Comparison of ENCODE assay signal across 9 cellular contexts in genomic region chr12:56338643-56339422, GRCh38. TPM values are rescaled to one million over a fixed set of nuclear protein-coding genes. Genes with fewer than 3 reads are reported as not detected.
DNase-seq lines count a peak whose midpoint lies in the region; ATAC-seq and TF ChIP-seq lines count a peak whose summit lies in the region.
"Had no signal": no experiment of that assay in that cellular context is flagged by ENCODE, and none has a peak within 500 bp of the region (broad histone marks: within the 10 kb centered on the region; RNA-seq: fewer than 3 reads in every experiment).

TSS of gene IL23A (plus strand) at chr12:56338884. CDS start at chr12:56339045, 161 bp downstream.

- H3K9me3 ChIP-seq in OCI-LY7 (ENCODE audit: low read length) = no peaks in the 10 kb centered on the region
- H3K9me3 ChIP-seq: body of pancreas had no signal

- H3K27ac Mint-ChIP-seq in activated naive CD4-positive, alpha-beta T cell treated with anti-CD3 and anti-CD28 coated beads for 36 hours = peak within 1 kb of the TSS; percentile 99
- peak within 1 kb of the TSS; percentile 97 to 100 (median 98) for H3K27ac Mint-ChIP-seq in naive B cell

- no peaks in the 10 kb centered on the region for H3K9me2 ChIP-seq in OCI-LY7 (ENCODE audit: insufficient read depth, low read length)

- peak within 1 kb of the TSS; percentile 65 for H3K4me3 ChIP-seq in OCI-LY7 (ENCODE audit: low read depth, low read length, poor library complexity, severe bottlenecking)
- H3K4me3 ChIP-seq: body of pancreas had no signal

- peaks cover 52% of the 10 kb centered on the region for H3K4me1 Mint-ChIP-seq in activated naive CD4-positive, alpha-beta T cell treated with anti-CD3 and anti-CD28 coated beads for 36 hours (ENCODE audit: low read depth)
- peaks cover 31 to 52% (median 33%) of the 10 kb centered on the region in 3 donors for H3K4me1 Mint-ChIP-seq in naive B cell

- no peak for TF ChIP-seq CTCF in OCI-LY7 (conservative IDR thresholded peaks at IDR 0.05; ENCODE audit: low read length)

- peaks cover 14% of the 10 kb centered on the region for H3K36me3 Mint-ChIP-seq in activated naive CD4-positive, alpha-beta T cell treated with anti-CD3 and anti-CD28 coated beads for 36 hours (ENCODE audit: low read depth)
- peaks cover 10 to 17% of the 10 kb centered on the region in 2 donors for H3K36me3 Mint-ChIP-seq in naive B cell

- H3K4me1 ChIP-seq in OCI-LY7 (ENCODE audit: insufficient read depth, low read length, poor library complexity, severe bottlenecking) = peaks cover 60% of the 10 kb centered on the region
- H3K4me1 ChIP-seq: body of pancreas had no signal

- H3K27me3 Mint-ChIP-seq in activated naive CD4-positive, alpha-beta T cell treated with anti-CD3 and anti-CD28 coated beads for 36 hours (ENCODE audit: low read depth) = no peaks in the 10 kb centered on the region
- H3K27me3 Mint-ChIP-seq in naive B cell = no peaks in the 10 kb centered on the region

- H2AFZ ChIP-seq in OCI-LY7 (ENCODE audit: low read length) = peak within 1 kb of the TSS; percentile 33; the same call in 1 of the 2 replicates

- POLR2A ChIA-PET in OCI-LY7 (lab: Charles Lee) = interaction anchor here (0.5 to 9.4 kb wide), 22 partner anchors 10 to 133 kb away, joined by 3 to 70 read pairs (median 4); partner anchors contain the start of genes CNPY2, RNF41, SPRYD4 and STAT2

- peak within 1 kb of the TSS; percentile 85 for H3K27ac ChIP-seq in OCI-LY7 (ENCODE audit: low read depth, low read length, poor library complexity, severe bottlenecking)

- peaks cover 10% of the 10 kb centered on the region; the same call in 1 of the 2 replicates for H3K79me2 ChIP-seq in OCI-LY7 (ENCODE audit: insufficient read depth, low read depth, low read length)

- H4K20me1 ChIP-seq in OCI-LY7 (ENCODE audit: insufficient read depth, low read length) = no peaks in the 10 kb centered on the region

- peak; percentile 35 for ATAC-seq in GM21576 (IDR thresholded peaks at IDR 0.05; ENCODE audit: unreplicated experiment)
- peak; percentile 56 to 66 for ATAC-seq in naive B cell (ENCODE audit: low read depth in 2 of 2)
- ATAC-seq: body of pancreas had no signal

- H3K36me3 ChIP-seq in OCI-LY7 (ENCODE audit: insufficient read depth, low read length) = peaks cover 30% of the 10 kb centered on the region

- peak; percentile 80 for DNase-seq in OCI-LY7 (ENCODE audit: low spot score)
- DNase-seq in activated naive CD4-positive, alpha-beta T cell treated with anti-CD3 and anti-CD28 coated beads for 36 hours = peak; percentile 97
- peak; percentile 71 for DNase-seq in naive B cell
- DNase-seq in mesenteric fat pad (ENCODE audit: low spot score) = no peak
- DNase-seq in NCI-H1436 (lab: John Stamatoyannopoulos, UW) = no peak
- no peak for DNase-seq in middle frontal gyrus (ENCODE audit: extremely low spot score, low spot score)
- no peak for DNase-seq in SKM-1 treated with dmso at 0.1 percent for 144 hours (lab: John Stamatoyannopoulos, UW; ENCODE audit: unreplicated experiment)

- CTCF ChIA-PET in OCI-LY7 (lab: Charles Lee; ENCODE audit: unreplicated experiment) = interaction anchor here (0.6 to 1.5 kb wide), 4 partner anchors 20 to 79 kb away, joined by 4 to 6 read pairs (median 4); partner anchors contain the start of gene STAT2
- CTCF ChIA-PET in activated naive CD4-positive, alpha-beta T cell treated with anti-CD3 and anti-CD28 coated beads for 36 hours (lab: Charles Lee) = interaction anchor here (0.6 to 2.3 kb wide), 9 partner anchors 12 to 221 kb away, joined by 3 to 11 read pairs (median 4); partner anchors contain the start of genes CNPY2, STAT2 and ZC3H10

- H3K4me3 Mint-ChIP-seq in activated naive CD4-positive, alpha-beta T cell treated with anti-CD3 and anti-CD28 coated beads for 36 hours = peak within 1 kb of the TSS; percentile 84
- H3K4me3 Mint-ChIP-seq in naive B cell = peak within 1 kb of the TSS; percentile 82 to 95 (median 89)

- H3K9me3 Mint-ChIP-seq in activated naive CD4-positive, alpha-beta T cell treated with anti-CD3 and anti-CD28 coated beads for 36 hours = no peaks in the 10 kb centered on the region
- H3K9me3 Mint-ChIP-seq in naive B cell = peaks cover 0 to 4% (median 0%) of the 10 kb centered on the region in 7 donors

- peak within 1 kb of the TSS; percentile 92 for H3K4me2 ChIP-seq in OCI-LY7 (ENCODE audit: low read length)

- no TSS peak for BruUV-seq in OCI-LY7 (replicated peaks; lab: Mats Ljungman, UMichigan)

- intact Hi-C loops in OCI-LY7 (cut with micrococcal nuclease; ENCODE audit: unreplicated experiment) = loop anchor here (2.0 kb wide), 2 partner anchors 22 to 36 kb away; partner anchors contain the start of gene STAT2
- intact Hi-C loops in activated naive CD4-positive, alpha-beta T cell treated with anti-CD3 and anti-CD28 coated beads for 36 hours (cut with micrococcal nuclease) = loop anchor here (1.0 to 10.0 kb wide), 18 partner anchors 21 to 1927 kb away; partner anchors contain the start of genes CS, DDIT3, DNAJC14 and MBD6

RNA-seq across cellular contexts. Expression of gene IL23A, which starts in this region (rescaled TPM):
- total RNA-seq in OCI-LY7 (2014; rRNA removed; shearing (Covaris generic)) = 16.3 and 18.3 TPM in 2 replicates
- total RNA-seq in OCI-LY7 (2022) (9.8 and 12.7 TPM in 2 replicates), mesenteric fat pad (0.55 TPM)
- total RNA-seq in activated naive CD4-positive, alpha-beta T cell treated with anti-CD3 and anti-CD28 coated beads for 36 hours = 10 to 100 TPM in 1 of 2 experiments, 1 to 10 TPM in 1; 9.0 to 12.6 TPM
- polyA plus RNA-seq in naive B cell (ENCODE audit: low read depth in 6 of 6) = 10 to 100 TPM in 4 of 6 donors, 1 to 10 TPM in 2; 8.0 to 15.6 (median 12.9) TPM
- total RNA-seq: body of pancreas had no signal

Comparison
In these comparisons a context has a peak if more than half of its experiments do, and no peak if none do; other contexts are left out.
1. DNase-seq: peak in OCI-LY7 (single experiment), activated naive CD4-positive, alpha-beta T cell treated with anti-CD3 and anti-CD28 coated beads for 36 hours (single experiment) and naive B cell (single experiment); none in mesenteric fat pad (single experiment), NCI-H1436 (single experiment), middle frontal gyrus (single experiment) and SKM-1 treated with dmso at 0.1 percent for 144 hours (single experiment).